8 cellular contexts compared by ENCODE assay signal in the genomic region with DNA sequence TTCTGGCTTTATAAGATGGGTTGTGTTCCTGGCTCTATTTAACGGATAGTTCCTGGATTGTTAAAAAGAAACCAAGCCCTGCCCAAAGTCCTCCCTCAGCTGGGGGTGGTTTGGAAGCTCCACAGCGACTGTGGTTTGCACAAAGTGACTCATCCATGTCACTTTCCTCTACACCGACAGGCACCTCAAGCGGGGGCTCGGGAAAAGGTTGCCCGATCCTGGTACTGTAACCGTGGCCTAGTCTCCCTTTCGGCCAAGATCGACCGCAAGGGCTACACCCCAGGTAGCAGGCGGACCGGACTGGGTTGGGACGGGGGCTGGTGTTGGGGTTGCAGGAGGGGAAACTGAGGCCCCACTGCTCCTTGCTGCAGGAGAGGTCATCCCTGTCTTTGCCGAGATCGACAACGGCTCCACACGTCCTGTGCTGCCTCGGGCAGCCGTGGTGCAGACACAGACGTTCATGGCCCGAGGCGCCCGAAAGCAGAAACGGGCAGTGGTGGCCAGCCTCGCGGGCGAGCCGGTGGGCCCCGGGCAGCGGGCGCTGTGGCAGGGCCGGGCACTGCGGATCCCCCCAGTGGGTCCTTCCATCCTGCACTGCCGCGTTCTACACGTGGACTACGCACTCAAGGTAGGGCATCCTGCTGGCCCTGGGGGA. TPM values are rescaled to one million over a fixed set of nuclear protein-coding genes. Genes with fewer than 3 reads are reported as not detected.
DNase-seq lines count a peak whose midpoint lies in the region.

No MANE protein-coding gene starts in this region.

- peak overlapping the region; percentile 94 for H3K27ac ChIP-seq in substantia nigra (ENCODE audit: low read depth, low read length, poor library complexity, severe bottlenecking)
- H3K27ac ChIP-seq in trophoblast cell (ENCODE audit: low read depth, low read length) = no peak overlapping the region

- H3K4ac ChIP-seq in trophoblast cell (ENCODE audit: low read depth, low read length) = no peak overlapping the region

- H3K9ac ChIP-seq in trophoblast cell (ENCODE audit: low read length) = no peak overlapping the region

- H3K79me2 ChIP-seq in trophoblast cell (ENCODE audit: control insufficient read depth, insufficient read depth, low read length, poor library complexity) = no peaks in the 10 kb centered on the region

- H3K27me3 Mint-ChIP-seq in activated CD4-positive, alpha-beta T cell treated with anti-CD3 and anti-CD28 coated beads, Interleukin-2, amount 10 ng/mL, durations not matched to agents 24 days and 14 days = no peaks in the 10 kb centered on the region

- WGBS in trophoblast cell (ENCODE audit: extremely low coverage, insufficient coverage, insufficient read length) = no CpG with 5 or more reads among the region's 37 CpGs

- no peak overlapping the region for H2BK120ac ChIP-seq in trophoblast cell (ENCODE audit: insufficient read depth, low read length, poor library complexity)

- H3K36me3 ChIP-seq in trophoblast cell (ENCODE audit: control insufficient read depth in 1 of 2, insufficient read depth in 2 of 2, low read length in 2 of 2) = peaks cover 0 to 6% of the 10 kb centered on the region in 2 experiments

- H3K4me1 Mint-ChIP-seq in activated CD4-positive, alpha-beta T cell treated with anti-CD3 and anti-CD28 coated beads, Interleukin-2, amount 10 ng/mL, durations not matched to agents 24 days and 14 days = peaks cover 49% of the 10 kb centered on the region

- H3K79me1 ChIP-seq in trophoblast cell (ENCODE audit: low read length) = no peaks in the 10 kb centered on the region

- H4K8ac ChIP-seq in trophoblast cell (ENCODE audit: low read depth, low read length) = no peak overlapping the region

- H3K9me3 Mint-ChIP-seq in activated CD4-positive, alpha-beta T cell treated with anti-CD3 and anti-CD28 coated beads, Interleukin-2, amount 10 ng/mL, durations not matched to agents 24 days and 14 days = no peaks in the 10 kb centered on the region

- no peaks in the 10 kb centered on the region for H3K9me3 ChIP-seq in trophoblast cell (ENCODE audit: insufficient read depth, low read depth, low read length)

- H2BK12ac ChIP-seq in trophoblast cell (ENCODE audit: low read length) = no peak overlapping the region

- H4K91ac ChIP-seq in trophoblast cell (ENCODE audit: low read depth, low read length) = no peak overlapping the region

- intact Hi-C loops in activated CD4-positive, alpha-beta T cell treated with anti-CD3 and anti-CD28 coated beads, Interleukin-2, amount 10 ng/mL, durations not matched to agents 24 days and 14 days (cut with micrococcal nuclease) = loop anchor here (5.0 to 10.0 kb wide), 2 partner anchors 158 to 285 kb away; no protein-coding TSS in a partner anchor

- H3K4me3 Mint-ChIP-seq in activated CD4-positive, alpha-beta T cell treated with anti-CD3 and anti-CD28 coated beads, Interleukin-2, amount 10 ng/mL, durations not matched to agents 24 days and 14 days = peak overlapping the region; percentile 92

- no peak overlapping the region for H3K4me3 ChIP-seq in trophoblast cell (ENCODE audit: low read depth, low read length)

- no peaks in the 10 kb centered on the region for H3K27me3 ChIP-seq in trophoblast cell (ENCODE audit: insufficient read depth, low read length)

- H3K18ac ChIP-seq in trophoblast cell (ENCODE audit: low read length) = no peak overlapping the region

- H3K4me1 ChIP-seq in trophoblast cell (ENCODE audit: control insufficient read depth in 1 of 2, insufficient read depth in 2 of 2, low read length in 2 of 2) = peaks cover 11 to 13% of the 10 kb centered on the region in 2 experiments

- H3K14ac ChIP-seq in trophoblast cell (ENCODE audit: low read length) = no peak overlapping the region

- no peak overlapping the region for H4K12ac ChIP-seq in trophoblast cell (ENCODE audit: low read depth, low read length)

- H3K23ac ChIP-seq in trophoblast cell (ENCODE audit: low read length) = no peak overlapping the region

- H2AK5ac ChIP-seq in trophoblast cell (ENCODE audit: low read length) = no peak overlapping the region

- H3K4me2 ChIP-seq in trophoblast cell (ENCODE audit: low read length) = no peak overlapping the region

- peaks cover 62% of the 10 kb centered on the region for H3K36me3 Mint-ChIP-seq in activated CD4-positive, alpha-beta T cell treated with anti-CD3 and anti-CD28 coated beads, Interleukin-2, amount 10 ng/mL, durations not matched to agents 24 days and 14 days (ENCODE audit: low read depth)

- peak overlapping the region; percentile 63 for H3K27ac Mint-ChIP-seq in activated CD4-positive, alpha-beta T cell treated with anti-CD3 and anti-CD28 coated beads, Interleukin-2, amount 10 ng/mL, durations not matched to agents 24 days and 14 days

- DNase-seq in activated CD4-positive, alpha-beta T cell treated with anti-CD3 and anti-CD28 coated beads for 4 hours = peak; percentile 27 to 41
- no peak for DNase-seq in activated CD4-positive, alpha-beta T cell treated with anti-CD3 and anti-CD28 coated beads for 1 hour
- peak; percentile 76 for DNase-seq in activated CD4-positive, alpha-beta T cell treated with anti-CD3 and anti-CD28 coated beads, Interleukin-2, amount 10 ng/mL, durations not matched to agents 24 days and 14 days
- DNase-seq in glomerular visceral epithelial cell (ENCODE audit: extremely low spot score) = peak; percentile 70
- DNase-seq in substantia nigra (lab: John Stamatoyannopoulos, UW) = no peak
- DNase-seq in inferior parietal cortex (ENCODE audit: extremely low spot score) = no peak
- no peak for DNase-seq in trophoblast cell
- no peak for DNase-seq in GF-D8 (lab: John Stamatoyannopoulos, UW)

- H2BK5ac ChIP-seq in trophoblast cell (ENCODE audit: low read depth, low read length, poor library complexity) = no peak overlapping the region

- H2AFZ ChIP-seq in trophoblast cell (ENCODE audit: insufficient read depth, low read length, poor library complexity) = no peak overlapping the region

RNA-seq across cellular contexts. Expression of a gene that starts 1.6 kb away (rescaled TPM):
- 41.3 and 41.7 TPM in 2 replicates for total RNA-seq in activated CD4-positive, alpha-beta T cell treated with anti-CD3 and anti-CD28 coated beads, Interleukin-2, amount 10 ng/mL, durations not matched to agents 24 days and 14 days
- polyA plus RNA-seq in trophoblast cell (2013) = 1.5 TPM in 2 replicates

RNA-seq across cellular contexts. Expression of a gene that starts 42.6 kb away (rescaled TPM):
- 0.62 TPM in 1 of 2 replicates, not detected in the other for total RNA-seq in activated CD4-positive, alpha-beta T cell treated with anti-CD3 and anti-CD28 coated beads, Interleukin-2, amount 10 ng/mL, durations not matched to agents 24 days and 14 days
- 0.31 and 0.48 TPM in 2 replicates for polyA plus RNA-seq in trophoblast cell (2013)

Comparison
In these comparisons a context has a peak if more than half of its experiments do, and no peak if none do; other contexts are left out.
1. DNase-seq: peak in activated CD4-positive, alpha-beta T cell treated with anti-CD3 and anti-CD28 coated beads for 4 hours (2 of 2), activated CD4-positive, alpha-beta T cell treated with anti-CD3 and anti-CD28 coated beads, Interleukin-2, amount 10 ng/mL, durations not matched to agents 24 days and 14 days (single experiment) and glomerular visceral epithelial cell (single experiment); none in activated CD4-positive, alpha-beta T cell treated with anti-CD3 and anti-CD28 coated beads for 1 hour (single experiment), substantia nigra (0 of 49), inferior parietal cortex (single experiment), trophoblast cell (0 of 2) and GF-D8 (single experiment).